8 cellular contexts compared by ENCODE assay signal in genomic region chr10:124916098-124916584, GRCh38. TPM values are rescaled to one million over a fixed set of nuclear protein-coding genes. Genes with fewer than 3 reads are reported as not detected.
DNase-seq lines count a peak whose midpoint lies in the region; ATAC-seq and TF ChIP-seq lines count a peak whose summit lies in the region.

No MANE protein-coding gene starts in this region.

- H3K4me1 Mint-ChIP-seq in osteocyte (ENCODE audit: unreplicated experiment), result peaks cover 39% of the 10 kb centered on the region

- peak overlapping the region; percentile 94 for H3K9ac ChIP-seq in ES-I3 (ENCODE audit: low read depth, low read length)

- no peaks in the 10 kb centered on the region for H3K4me1 ChIP-seq in ES-I3 (ENCODE audit: insufficient read depth, low read length)

- H3K4me3 Mint-ChIP-seq in osteocyte (ENCODE audit: unreplicated experiment), result peak overlapping the region; percentile 82

- H3K27me3 Mint-ChIP-seq in osteocyte (ENCODE audit: unreplicated experiment), result no peaks in the 10 kb centered on the region

- no peaks in the 10 kb centered on the region for H3K36me3 ChIP-seq in ES-I3 (ENCODE audit: insufficient read depth, low read length)

- no peaks in the 10 kb centered on the region for H3K9me3 ChIP-seq in ES-I3 (ENCODE audit: control insufficient read depth, insufficient read depth, low read length)

- no peaks in the 10 kb centered on the region for H3K9me3 Mint-ChIP-seq in osteocyte (ENCODE audit: unreplicated experiment)

- H3K27ac Mint-ChIP-seq in osteocyte (ENCODE audit: unreplicated experiment), result peak overlapping the region; percentile 90

- peak; percentile 7 for ATAC-seq in HG02840 (IDR thresholded peaks at IDR 0.05; ENCODE audit: low FRiP score, unreplicated experiment)
- ATAC-seq in HG02678 (IDR thresholded peaks at IDR 0.05; ENCODE audit: unreplicated experiment), result no peak

- no peaks in the 10 kb centered on the region for H3K36me3 Mint-ChIP-seq in osteocyte (ENCODE audit: unreplicated experiment)

- DNase-seq in SW480 (ENCODE audit: low spot score) (peak; percentile 42), fibroblast of mammary gland (ENCODE audit: low read depth) (peak; percentile 40), osteocyte (ENCODE audit: extremely low spot score, unreplicated experiment) (no peak), iPS-NIHi7 (ENCODE audit: extremely low spot score) (no peak), DMS153 (lab: John Stamatoyannopoulos, UW) (no peak)

- H3K4me3 ChIP-seq in fibroblast of mammary gland (ENCODE audit: control insufficient read depth, low read depth, low read length), result peak overlapping the region; percentile 69

- TF ChIP-seq CTCF in fibroblast of mammary gland (conservative IDR thresholded peaks at IDR 0.05; ENCODE audit: control insufficient read depth, insufficient read depth, low read depth, low read length) (no peak), osteocyte (IDR thresholded peaks at IDR 0.05) (no peak)

RNA-seq across cellular contexts. Expression of gene ZRANB1, which starts 25.8 kb away (rescaled TPM):
- 26.4 and 26.8 TPM in 2 replicates for total RNA-seq in osteocyte

Comparison
In these comparisons a context has a peak if more than half of its experiments do, and no peak if none do; other contexts are left out.
1. DNase-seq: peak in SW480 (single experiment) and fibroblast of mammary gland (single experiment); none in osteocyte (single experiment), iPS-NIHi7 (single experiment) and DMS153 (single experiment).